In genomic region chr21:31156662-31157061, GRCh38 we compare ENCODE assay signal across 19 cellular contexts.
"Had no signal": no experiment of that assay in that cellular context is flagged by ENCODE, and none has a peak within 500 bp of the region (broad histone marks: within the 10 kb centered on the region; RNA-seq: fewer than 3 reads in every experiment).

No MANE protein-coding gene starts in this region.

- DNase-seq: activated B cell treated with CpG ODN at 0.5 μM for 24 hours; activated CD4-positive, alpha-beta T cell treated with anti-CD3 and anti-CD28 coated beads for 1 hour; activated CD4-positive, alpha-beta T cell treated with anti-CD3 and anti-CD28 coated beads, Interleukin-2, amount 10 ng/mL, durations not matched to agents 24 days and 14 days; activated CD4-positive, alpha-beta T cell treated with anti-CD3 and anti-CD28 coated beads, Interleukin-2, amount 50 U/mL, for 48 hours; activated effector memory CD4-positive, alpha-beta T cell treated with anti-CD3 and anti-CD28 coated beads, Interleukin-2, amount 50 U/mL, for 16 hours; activated naive CD4-positive, alpha-beta T cell treated with anti-CD3 and anti-CD28 coated beads for 36 hours; cerebellar nuclear complex; Karpas-422; NCI-H1105 treated with DMSO at 0.1 percent for 48 hours; NCI-H1436 treated with DMSO at 0.1 percent for 48 hours; NCI-H187; NCI-H2081; NCI-H510A treated with DMSO at 0.1 percent for 48 hours; NCI-H69; NK-92 treated with Interleukin-12 subunit alpha and Interleukin-12 subunit beta, amount 100 ng/mL, for 24 hours; SHP77 treated with DMSO at 0.1 percent for 48 hours; T-helper 17 cell; T-helper 9 cell had no signal

- H3K27me3 Mint-ChIP-seq: activated CD4-positive, alpha-beta T cell treated with anti-CD3 and anti-CD28 coated beads, Interleukin-2, amount 10 ng/mL, durations not matched to agents 24 days and 14 days; T-helper 17 cell had no signal

- H3K27ac Mint-ChIP-seq: activated B cell treated with CpG ODN at 0.5 μM for 24 hours; activated CD4-positive, alpha-beta T cell treated with anti-CD3 and anti-CD28 coated beads, Interleukin-2, amount 10 ng/mL, durations not matched to agents 24 days and 14 days; T-helper 17 cell had no signal

- H3K4me3 ChIP-seq: K562 had no signal

- ATAC-seq: K562, T-helper 17 cell had no signal

- H3K4me3 Mint-ChIP-seq: activated B cell treated with CpG ODN at 0.5 μM for 24 hours; activated CD4-positive, alpha-beta T cell treated with anti-CD3 and anti-CD28 coated beads, Interleukin-2, amount 10 ng/mL, durations not matched to agents 24 days and 14 days; activated naive CD4-positive, alpha-beta T cell treated with anti-CD3 and anti-CD28 coated beads for 36 hours; T-helper 17 cell had no signal
